9 cellular contexts compared by ENCODE assay signal in genomic region chr10:71218046-71218832, GRCh38. TPM values are rescaled to one million over a fixed set of nuclear protein-coding genes. Genes with fewer than 3 reads are reported as not detected.
DNase-seq lines count a peak whose midpoint lies in the region; ATAC-seq and TF ChIP-seq lines count a peak whose summit lies in the region.
"Had no signal": no experiment of that assay in that cellular context is flagged by ENCODE, and none has a peak within 500 bp of the region (broad histone marks: within the 10 kb centered on the region; RNA-seq: fewer than 3 reads in every experiment).

No MANE protein-coding gene starts in this region.

- peaks cover 5% of the 10 kb centered on the region for H3K36me3 Mint-ChIP-seq in glutamatergic neuron (ENCODE audit: unreplicated experiment)

- H3K36me3 ChIP-seq in RWPE2 (ENCODE audit: low read depth) (no peaks in the 10 kb centered on the region), psoas muscle (ENCODE audit: insufficient read depth in 1 of 2, low read depth in 1 of 2) (no peaks in the 10 kb centered on the region)

- peaks cover 26% of the 10 kb centered on the region for H3K4me1 Mint-ChIP-seq in glutamatergic neuron (ENCODE audit: low read depth, unreplicated experiment)

- peak overlapping the region; percentile 0 for H3K27ac ChIP-seq in RWPE2 (ENCODE audit: poor library complexity, severe bottlenecking)
- no peak overlapping the region for H3K27ac ChIP-seq in psoas muscle
- H3K27ac ChIP-seq: HL-60 had no signal

- ATAC-seq in RWPE2 (ENCODE audit: low read depth), result peak; percentile 57
- ATAC-seq in psoas muscle, result peak in 3 of 4 donors; percentile 56 to 72 (median 57)
- no peak for ATAC-seq in HG03439 (IDR thresholded peaks at IDR 0.05; ENCODE audit: unreplicated experiment)
- no peak for ATAC-seq in HG02885 (IDR thresholded peaks at IDR 0.05; ENCODE audit: poor library complexity, unreplicated experiment)

- WGBS in psoas muscle, 3 donors, result 81 to 86% (median 85%) methylated on average over 4 to 5 of the region's 5 CpGs

- DNase-seq in EH (ENCODE audit: low read depth) (peak; percentile 60), RWPE2 (ENCODE audit: low spot score) (peak; percentile 40), glutamatergic neuron (no peak), psoas muscle (no peak), NCI-H2227 treated with DMSO at 0.1 percent for 48 hours (lab: John Stamatoyannopoulos, UW) (no peak), HK-2 (ENCODE audit: unreplicated experiment) (no peak)

- H3K9me3 Mint-ChIP-seq in glutamatergic neuron (ENCODE audit: unreplicated experiment), result peaks cover 3% of the 10 kb centered on the region

- intact Hi-C loops in psoas muscle (cut with DNase I), result no loop called here

- H3K27me3 ChIP-seq in RWPE2 (ENCODE audit: insufficient read depth, poor library complexity, severe bottlenecking) (no peaks in the 10 kb centered on the region), psoas muscle (ENCODE audit: insufficient read depth in 3 of 3, low read length in 2 of 3) (no peaks in the 10 kb centered on the region)

- peaks cover 5% of the 10 kb centered on the region for H3K27me3 Mint-ChIP-seq in glutamatergic neuron (ENCODE audit: unreplicated experiment)

- TF ChIP-seq CTCF in RWPE2 (IDR thresholded peaks at IDR 0.05; ENCODE audit: poor library complexity, severe bottlenecking) (no peak), glutamatergic neuron (IDR thresholded peaks at IDR 0.05; ENCODE audit: partially characterized antibody, unreplicated experiment) (no peak), psoas muscle (IDR thresholded peaks at IDR 0.05) (no peak)

- H3K4me3 Mint-ChIP-seq in glutamatergic neuron (ENCODE audit: unreplicated experiment), result peak overlapping the region; percentile 83

- H3K4me3 ChIP-seq in RWPE2 (ENCODE audit: severe bottlenecking), result peak overlapping the region; percentile 32
- peak overlapping the region; percentile 75 for H3K4me3 ChIP-seq in psoas muscle

- no peak overlapping the region for H3K27ac Mint-ChIP-seq in glutamatergic neuron (ENCODE audit: unreplicated experiment)

- H3K9me3 ChIP-seq in RWPE2 (ENCODE audit: severe bottlenecking) (no peaks in the 10 kb centered on the region), psoas muscle (no peaks in the 10 kb centered on the region)

- H3K4me1 ChIP-seq in RWPE2 (ENCODE audit: insufficient read depth, poor library complexity, severe bottlenecking) (peaks cover 12% of the 10 kb centered on the region), psoas muscle (peaks cover 19% of the 10 kb centered on the region)

RNA-seq across cellular contexts. Expression of gene UNC5B, which starts 5.9 kb away (rescaled TPM):
- total RNA-seq in glutamatergic neuron (ENCODE audit: unreplicated experiment) (22.6 TPM), psoas muscle (1 to 10 TPM; 1.1 to 5.7 (median 2.5) TPM)
- 1 to 10 TPM in 2 of 3 donors, under 1 TPM in 1; 0.65 to 1.3 (median 1.1) TPM for polyA plus RNA-seq in psoas muscle

Comparison
In these comparisons a context has a peak if more than half of its experiments do, and no peak if none do; other contexts are left out.
1. DNase-seq: peak in EH (single experiment) and RWPE2 (single experiment); none in glutamatergic neuron (single experiment), psoas muscle (0 of 2), NCI-H2227 treated with DMSO at 0.1 percent for 48 hours (single experiment) and HK-2 (single experiment).
2. ATAC-seq: peak in RWPE2 (single experiment) and psoas muscle (3 of 4); none in HG03439 (single experiment) and HG02885 (single experiment).